Comparison of ENCODE assay signal across 8 cellular contexts in the genomic region with DNA sequence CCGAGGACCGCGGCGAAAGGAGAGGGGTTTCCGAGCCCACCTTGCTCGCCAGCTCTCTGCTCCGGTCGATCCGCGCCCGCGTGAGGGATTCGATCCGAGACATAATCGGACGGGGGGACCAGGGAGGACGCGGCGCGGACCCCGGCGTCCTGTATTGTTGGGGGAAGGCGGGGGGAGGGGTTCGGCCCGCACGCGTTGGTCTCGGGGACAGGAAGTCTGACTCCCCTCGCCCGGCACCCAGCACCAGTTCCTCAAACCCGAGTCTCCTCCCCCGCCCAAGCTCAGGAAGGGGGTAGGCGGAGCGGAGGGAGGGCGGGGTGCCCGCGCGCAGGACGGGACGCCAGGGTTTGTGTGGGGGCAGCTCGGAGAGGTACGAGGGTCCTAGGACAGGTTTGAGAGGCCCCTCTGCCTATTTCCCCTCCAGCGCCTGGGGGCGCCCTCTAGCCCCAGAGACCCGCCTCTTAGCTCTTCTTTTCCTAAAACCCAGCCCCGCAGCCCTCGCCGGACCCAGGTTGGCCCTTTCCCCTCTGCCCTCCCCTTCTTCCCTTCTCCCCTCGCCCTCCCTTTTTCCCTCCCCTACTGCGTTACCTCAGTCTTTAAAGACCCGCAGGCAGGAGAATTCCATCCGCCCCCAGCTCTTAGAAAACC. TPM values are rescaled to one million over a fixed set of nuclear protein-coding genes. Genes with fewer than 3 reads are reported as not detected.
DNase-seq lines count a peak whose midpoint lies in the region; ATAC-seq, FAIRE-seq and TF ChIP-seq lines count a peak whose summit lies in the region.

A gene (minus strand): TSS at position 223 of the 648 bp plus-strand sequence. CDS start 120 bp downstream, at position 103.

- H3K9me3 ChIP-seq in colonic mucosa (no peaks in the 10 kb centered on the region), HepG2 (ENCODE audit: low read length) (no peaks in the 10 kb centered on the region)

- DNase-seq in GM10248 (ENCODE audit: extremely low spot score) (peak; percentile 90), NCI-H345 (lab: John Stamatoyannopoulos, UW) (peak; percentile 92), colonic mucosa (peak; percentile 92), HepG2 (ENCODE audit: low spot score) (no peak), HPDE6-E6E7 (ENCODE audit: extremely low spot score) (no peak)
- peak; percentile 88 for DNase-seq in activated CD4-positive, alpha-beta T cell treated with anti-CD3 and anti-CD28 coated beads for 48 hours
- DNase-seq in stimulated activated CD4-positive, alpha-beta T cell treated with anti-CD3 and anti-CD28 coated beads, Interleukin-2, amount 100 ng/mL, for 48 hours = peak; percentile 66 to 74

- 2% methylated on average over 26 of the region's 52 CpGs for WGBS in HepG2 (ENCODE audit: low lambda C conversion rate)

- H3K79me2 ChIP-seq in HepG2 (ENCODE audit: insufficient read depth, low read length) = peaks cover 40% of the 10 kb centered on the region

- no peak for TF ChIP-seq EP300 in HepG2 (IDR thresholded peaks at IDR 0.05; ENCODE audit: low read depth in 2 of 2, low read length in 2 of 2)
- no peak for TF ChIP-seq EP300 in HepG2 (CRISPR knock-in tag; IDR thresholded peaks at IDR 0.05; ENCODE audit: borderline replicate concordance)

- peak in 1 of 2 experiments; percentile 60; a peak in 2 of 4 replicates for TF ChIP-seq POLR2A in HepG2 (IDR thresholded peaks at IDR 0.05; ENCODE audit: insufficient read depth in 1 of 2, low read depth in 2 of 2, low read length in 2 of 2)

- H2AFZ ChIP-seq in HepG2 (ENCODE audit: low read length) = no peak within 1 kb of the TSS

- no peak for TF ChIP-seq RAD21 in HepG2 (CRISPR knock-in tag; IDR thresholded peaks at IDR 0.05)

- CTCF ChIA-PET in GM10248 (lab: Yijun Ruan, JAX) = interaction anchor here (0.6 to 19.5 kb wide), 9 partner anchors 8 to 247 kb away, joined by 3 to 215 read pairs (median 6); no protein-coding TSS in a partner anchor
- CTCF ChIA-PET in HepG2 (lab: Yijun Ruan, JAX; ENCODE audit: low intra/inter-chr PET ratio, low total read pairs) = no interaction called here

- H3K4me1 ChIP-seq in colonic mucosa (peaks cover 4% of the 10 kb centered on the region), HepG2 (ENCODE audit: insufficient read depth, low read length) (peaks cover 83% of the 10 kb centered on the region)

- FAIRE-seq in HepG2 (lab: Jason Lieb, UNC) = no peak

- no peaks in the 10 kb centered on the region for H3K36me3 ChIP-seq in colonic mucosa
- H3K36me3 ChIP-seq in HepG2 (replicated peaks in 1 of 2; ENCODE audit: control insufficient read depth in 1 of 2, insufficient read depth in 2 of 2, low read length in 2 of 2) = peaks cover 0 to 2% of the 10 kb centered on the region in 2 experiments; a peak in 2 of 5 replicates

- no peaks in the 10 kb centered on the region for H4K20me1 ChIP-seq in HepG2 (ENCODE audit: insufficient read depth, low read length)

- POLR2A ChIA-PET in GM10248 (lab: Yijun Ruan, JAX) = interaction anchor here (0.6 to 1.3 kb wide), 5 partner anchors 8 to 322 kb away, joined by 3 to 6 read pairs (median 4); no protein-coding TSS in a partner anchor
- POLR2A ChIA-PET in HepG2 (lab: Yijun Ruan, JAX) = interaction anchor here (0.6 to 13.5 kb wide), 15 partner anchors 11 to 197 kb away, joined by 3 to 390 read pairs (median 8); a partner anchor contains a TSS

- intact Hi-C loops in colonic mucosa (cut with DNase I) (no loop called here), HepG2 (cut with micrococcal nuclease; ENCODE audit: unreplicated experiment) (loop anchor here (5.0 kb wide), 1 partner anchor 36 kb away; a partner anchor contains a TSS)

- no TSS peak for BruUV-seq in HepG2 (replicated peaks; lab: Mats Ljungman, UMichigan)

- H3K4me3 ChIP-seq in colonic mucosa = peak within 1 kb of the TSS; percentile 87
- peak within 1 kb of the TSS; percentile 85 to 92 (median 90) for H3K4me3 ChIP-seq in HepG2 (replicated peaks in 1 of 3; ENCODE audit: insufficient read depth in 1 of 3, low read depth in 2 of 3, low read length in 3 of 3)

- H3K4me2 ChIP-seq in HepG2 (ENCODE audit: low read depth, low read length) = peak within 1 kb of the TSS; percentile 92

- in situ Hi-C loops in HepG2 (cut with HindIII; ENCODE audit: extremely low pct_ligation_motif_present, low pct_unique_long_range_greater_than_20kb) = no loop called here

- no peaks in the 10 kb centered on the region for H3K27me3 ChIP-seq in colonic mucosa
- H3K27me3 ChIP-seq in HepG2 (ENCODE audit: control insufficient read depth in 1 of 2, insufficient read depth in 2 of 2, low read length in 2 of 2) = no peaks in the 10 kb centered on the region; a peak in 1 of 5 replicates

- peak; percentile 49 for ATAC-seq in HG02852 (IDR thresholded peaks at IDR 0.05; ENCODE audit: unreplicated experiment)
- peak; percentile 47 for ATAC-seq in HepG2

- peak; percentile 33 for TF ChIP-seq CTCF in GM10248 (IDR thresholded peaks at IDR 0.05; ENCODE audit: control extremely low read depth, extremely low read depth, low read depth, missing control alignments)
- no peak for TF ChIP-seq CTCF in colonic mucosa (IDR thresholded peaks at IDR 0.05)
- TF ChIP-seq CTCF in HepG2 (CRISPR knock-in tag; IDR thresholded peaks at IDR 0.05) = peak; percentile 63

- H3K9ac ChIP-seq in colonic mucosa (ENCODE audit: low read depth in 2 of 2, low read length in 2 of 2) (peak within 1 kb of the TSS; percentile 90 to 93), HepG2 (ENCODE audit: insufficient read depth, low read depth, low read length) (peak within 1 kb of the TSS; percentile 83)

- H3K27ac ChIP-seq in colonic mucosa (peak within 1 kb of the TSS; percentile 87), HepG2 (ENCODE audit: extremely low read length, insufficient read depth, low read length) (peak within 1 kb of the TSS; percentile 56)

TF ChIP-seq in HepG2, 621 proteins besides CTCF, POLR2A, EP300 and RAD21 (continues in another document):
- TF ChIP-seq, protein P1, sequence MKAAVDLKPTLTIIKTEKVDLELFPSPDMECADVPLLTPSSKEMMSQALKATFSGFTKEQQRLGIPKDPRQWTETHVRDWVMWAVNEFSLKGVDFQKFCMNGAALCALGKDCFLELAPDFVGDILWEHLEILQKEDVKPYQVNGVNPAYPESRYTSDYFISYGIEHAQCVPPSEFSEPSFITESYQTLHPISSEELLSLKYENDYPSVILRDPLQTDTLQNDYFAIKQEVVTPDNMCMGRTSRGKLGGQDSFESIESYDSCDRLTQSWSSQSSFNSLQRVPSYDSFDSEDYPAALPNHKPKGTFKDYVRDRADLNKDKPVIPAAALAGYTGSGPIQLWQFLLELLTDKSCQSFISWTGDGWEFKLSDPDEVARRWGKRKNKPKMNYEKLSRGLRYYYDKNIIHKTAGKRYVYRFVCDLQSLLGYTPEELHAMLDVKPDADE (CRISPR knock-in tag; IDR thresholded peaks at IDR 0.05) = no peak
- TF ChIP-seq, protein P2, sequence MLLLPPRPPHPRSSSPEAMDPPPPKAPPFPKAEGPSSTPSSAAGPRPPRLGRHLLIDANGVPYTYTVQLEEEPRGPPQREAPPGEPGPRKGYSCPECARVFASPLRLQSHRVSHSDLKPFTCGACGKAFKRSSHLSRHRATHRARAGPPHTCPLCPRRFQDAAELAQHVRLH (CRISPR knock-in tag; IDR thresholded peaks at IDR 0.05; ENCODE audit: borderline replicate concordance, low read depth) = no peak
- TF ChIP-seq JUND (CRISPR knock-in tag; IDR thresholded peaks at IDR 0.05) (no peak), NAIF1 (CRISPR knock-in tag; IDR thresholded peaks at IDR 0.05; ENCODE audit: borderline replicate concordance) (no peak)
- TF ChIP-seq, protein P3, sequence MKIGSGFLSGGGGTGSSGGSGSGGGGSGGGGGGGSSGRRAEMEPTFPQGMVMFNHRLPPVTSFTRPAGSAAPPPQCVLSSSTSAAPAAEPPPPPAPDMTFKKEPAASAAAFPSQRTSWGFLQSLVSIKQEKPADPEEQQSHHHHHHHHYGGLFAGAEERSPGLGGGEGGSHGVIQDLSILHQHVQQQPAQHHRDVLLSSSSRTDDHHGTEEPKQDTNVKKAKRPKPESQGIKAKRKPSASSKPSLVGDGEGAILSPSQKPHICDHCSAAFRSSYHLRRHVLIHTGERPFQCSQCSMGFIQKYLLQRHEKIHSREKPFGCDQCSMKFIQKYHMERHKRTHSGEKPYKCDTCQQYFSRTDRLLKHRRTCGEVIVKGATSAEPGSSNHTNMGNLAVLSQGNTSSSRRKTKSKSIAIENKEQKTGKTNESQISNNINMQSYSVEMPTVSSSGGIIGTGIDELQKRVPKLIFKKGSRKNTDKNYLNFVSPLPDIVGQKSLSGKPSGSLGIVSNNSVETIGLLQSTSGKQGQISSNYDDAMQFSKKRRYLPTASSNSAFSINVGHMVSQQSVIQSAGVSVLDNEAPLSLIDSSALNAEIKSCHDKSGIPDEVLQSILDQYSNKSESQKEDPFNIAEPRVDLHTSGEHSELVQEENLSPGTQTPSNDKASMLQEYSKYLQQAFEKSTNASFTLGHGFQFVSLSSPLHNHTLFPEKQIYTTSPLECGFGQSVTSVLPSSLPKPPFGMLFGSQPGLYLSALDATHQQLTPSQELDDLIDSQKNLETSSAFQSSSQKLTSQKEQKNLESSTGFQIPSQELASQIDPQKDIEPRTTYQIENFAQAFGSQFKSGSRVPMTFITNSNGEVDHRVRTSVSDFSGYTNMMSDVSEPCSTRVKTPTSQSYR (CRISPR knock-in tag; IDR thresholded peaks at IDR 0.05; ENCODE audit: borderline replicate concordance) = no peak

RNA-seq across cellular contexts. Expression of the gene that starts here (rescaled TPM):
- total RNA-seq in colonic mucosa (10 to 100 TPM; 91.9 to 92.6 TPM), HepG2 (2016; rRNA removed; fragmentation: Illumina TruSeq; extraction: Trizol) (15.0 and 16.1 TPM in 2 replicates)
- total RNA-seq in HepG2 (2016; cell fraction: cytosol; rRNA removed; fragmentation: Illumina TruSeq; extraction: Trizol; ENCODE audit: low read depth) = 7.7 and 8.4 TPM in 2 replicates
- 12.9 and 18.6 TPM in 2 replicates for total RNA-seq in HepG2 (2016; cell fraction: insoluble cytoplasmic fraction; rRNA removed; fragmentation: Illumina TruSeq; extraction: Trizol)
- 10.3 and 11.1 TPM in 2 replicates for total RNA-seq in HepG2 (2016; cell fraction: membrane; rRNA removed; fragmentation: Illumina TruSeq; extraction: Trizol)
- 13.2 and 15.5 TPM in 2 replicates for total RNA-seq in HepG2 (2016; cell fraction: nucleus; rRNA removed; fragmentation: Illumina TruSeq; extraction: Trizol)
- 32.1 and 33.1 TPM in 2 replicates for polyA plus RNA-seq in HepG2 (2011; rRNA removed)
- 15.2 and 17.5 TPM in 2 replicates for polyA plus RNA-seq in HepG2 (2011; cell fraction: cytosol; rRNA removed)
- polyA plus RNA-seq in HepG2 (2011; cell fraction: nucleus; rRNA removed) = 104 and 108 TPM in 2 replicates
- 28.0 and 37.8 TPM in 2 replicates for polyA plus RNA-seq in HepG2 (2012)
- polyA plus RNA-seq in HepG2 (2016; cell fraction: cytosol; fragmentation: Illumina TruSeq; extraction: Trizol; ENCODE audit: low read depth) = 1.9 and 2.0 TPM in 2 replicates
- 13.1 and 13.4 TPM in 2 replicates for polyA plus RNA-seq in HepG2 (2016; cell fraction: insoluble cytoplasmic fraction; fragmentation: Illumina TruSeq; extraction: Trizol; ENCODE audit: low read depth)
- polyA plus RNA-seq in HepG2 (2016; cell fraction: membrane; fragmentation: Illumina TruSeq; extraction: Trizol; ENCODE audit: low read depth) = 3.6 and 3.8 TPM in 2 replicates
- 34.1 and 35.2 TPM in 2 replicates for polyA plus RNA-seq in HepG2 (2016; cell fraction: nucleus; fragmentation: Illumina TruSeq; extraction: Trizol; ENCODE audit: insufficient read depth, low read depth)
- polyA minus RNA-seq in HepG2 (2011; rRNA and poly(A)+ RNA removed; ENCODE audit: low replicate concordance) = 54.1 and 96.8 TPM in 2 replicates
- 17.6 and 19.9 TPM in 2 replicates for polyA minus RNA-seq in HepG2 (2011; cell fraction: cytosol; rRNA and poly(A)+ RNA removed)
- polyA minus RNA-seq in HepG2 (2011; cell fraction: nucleus; rRNA and poly(A)+ RNA removed) = 50.0 and 65.8 TPM in 2 replicates

Comparison
In these comparisons a context has a peak if more than half of its experiments do, and no peak if none do; other contexts are left out.
1. DNase-seq: peak in GM10248 (single experiment), NCI-H345 (single experiment), activated CD4-positive, alpha-beta T cell treated with anti-CD3 and anti-CD28 coated beads for 48 hours (single experiment), colonic mucosa (single experiment) and stimulated activated CD4-positive, alpha-beta T cell treated with anti-CD3 and anti-CD28 coated beads, Interleukin-2, amount 100 ng/mL, for 48 hours (2 of 2); none in HepG2 (single experiment) and HPDE6-E6E7 (single experiment).